In the genomic region with DNA sequence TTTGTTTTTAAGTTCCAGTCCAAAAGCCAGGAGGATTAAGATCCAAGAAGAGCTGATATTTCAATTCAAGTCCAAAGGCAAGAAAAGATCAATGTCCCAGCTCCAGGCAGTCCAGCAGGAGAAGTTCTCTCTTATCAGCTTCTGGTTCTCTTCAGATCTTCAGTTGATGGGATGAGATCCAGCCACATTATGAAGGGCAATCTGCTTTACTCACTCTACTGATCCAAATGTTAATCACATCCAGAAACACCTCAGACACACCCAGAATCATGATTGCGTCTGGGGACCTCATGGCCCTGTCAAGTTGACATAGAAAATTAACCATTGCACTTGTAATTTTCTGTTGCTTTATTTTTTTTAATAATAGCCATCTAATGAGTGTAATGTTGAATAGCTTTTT, we compare ENCODE assay signal across 9 cellular contexts.
"Had no signal": no experiment of that assay in that cellular context is flagged by ENCODE, and none has a peak within 500 bp of the region (broad histone marks: within the 10 kb centered on the region; RNA-seq: fewer than 3 reads in every experiment).

No MANE protein-coding gene starts in this region.

- H3K4me2 ChIP-seq: GM23338 had no signal

- H3K4me3 ChIP-seq: GM23248, GM23338, HAP-1 had no signal

- ATAC-seq: GM23338, HCT116 had no signal

- H3K4me1 ChIP-seq: HAP-1 had no signal

- H3K36me3 ChIP-seq: HAP-1 had no signal

- H2AFZ ChIP-seq: GM23248, GM23338 had no signal

- H3K27ac ChIP-seq: GM23248 had no signal

- DNase-seq: GM23248, GOT3, H7, H9, HCEC 1CT, HFFc6 had no signal

- H3K9me3 ChIP-seq: HAP-1 had no signal

- H3K9ac ChIP-seq: GM23248 had no signal
